Comparison of ENCODE assay signal across 10 cellular contexts in the genomic region with DNA sequence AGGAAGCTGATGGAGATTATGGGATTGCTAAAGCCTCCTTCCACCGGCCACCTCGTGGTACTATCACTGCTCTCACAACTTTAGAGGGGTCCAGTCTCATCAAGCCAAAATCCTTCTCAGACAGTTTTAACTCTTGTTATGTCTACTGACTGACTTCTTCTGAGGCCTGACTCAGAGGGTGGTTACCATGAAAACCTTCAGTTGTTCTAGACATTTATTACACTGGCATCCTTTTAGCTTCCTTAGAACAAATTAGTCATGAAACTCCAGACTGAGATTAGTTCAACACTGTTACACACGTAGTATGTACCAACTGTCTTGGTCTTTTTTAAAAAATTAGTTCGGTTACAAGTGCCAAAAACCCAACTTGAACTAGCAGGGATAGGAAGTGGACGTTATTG. TPM values are rescaled to one million over a fixed set of nuclear protein-coding genes. Genes with fewer than 3 reads are reported as not detected.
DNase-seq lines count a peak whose midpoint lies in the region; ATAC-seq and TF ChIP-seq lines count a peak whose summit lies in the region.
"Had no signal": no experiment of that assay in that cellular context is flagged by ENCODE, and none has a peak within 500 bp of the region (broad histone marks: within the 10 kb centered on the region; RNA-seq: fewer than 3 reads in every experiment).

No MANE protein-coding gene starts in this region.

- H2AFZ ChIP-seq in MM.1S (ENCODE audit: low read length) (0 out of 2 replicates have a peak overlapping the region, but pooled peaks have one; percentile 25), mammary epithelial cell (ENCODE audit: low read depth, low read length) (peak overlapping the region; percentile 76)

- DNase-seq in AG04450 (ENCODE audit: low read depth, low spot score) (no peak), MM.1S (no peak), mammary epithelial cell (peak; percentile 88), mesenteric fat pad (ENCODE audit: low spot score) (no peak), A673 (ENCODE audit: low spot score) (no peak), SKM-1 treated with dmso at 0.1 percent for 144 hours (lab: John Stamatoyannopoulos, UW; ENCODE audit: unreplicated experiment) (no peak)
- DNase-seq in naive thymus-derived CD4-positive, alpha-beta T cell = no peak
- DNase-seq: NCI-H146 had no signal

- H3K9ac ChIP-seq in MM.1S (ENCODE audit: low read length) (no peak overlapping the region), mammary epithelial cell (ENCODE audit: insufficient read depth, low read length) (peak overlapping the region; percentile 60)

- H3K36me3 ChIP-seq in MM.1S (replicated peaks; ENCODE audit: insufficient read depth, low read length) (no peaks in the 10 kb centered on the region), mammary epithelial cell (ENCODE audit: insufficient read depth, low read length) (no peaks in the 10 kb centered on the region), A673 (ENCODE audit: insufficient read depth, low read length, poor library complexity, severe bottlenecking) (no peaks in the 10 kb centered on the region)
- no peaks in the 10 kb centered on the region for H3K36me3 ChIP-seq in naive thymus-derived CD4-positive, alpha-beta T cell (ENCODE audit: control insufficient read depth in 2 of 3, insufficient read depth in 3 of 3, low read length in 3 of 3)
- H3K36me3 ChIP-seq: HAP-1 had no signal

- H3K4me2 ChIP-seq in MM.1S (ENCODE audit: low read depth, low read length) = peak overlapping the region; percentile 25; the same call in 1 of the 2 replicates
- peak overlapping the region; percentile 52 for H3K4me2 ChIP-seq in mammary epithelial cell (ENCODE audit: insufficient read depth, low read depth, low read length)

- peaks cover 9% of the 10 kb centered on the region for H3F3A ChIP-seq in MM.1S (ENCODE audit: insufficient read depth, low read length)

- peak; percentile 18 for ATAC-seq in naive thymus-derived CD4-positive, alpha-beta T cell
- ATAC-seq in GM18867 (IDR thresholded peaks at IDR 0.05; ENCODE audit: unreplicated experiment) = no peak

- H3K27me3 ChIP-seq in AG04450 (ENCODE audit: control insufficient read depth, insufficient read depth, low read length) (no peaks in the 10 kb centered on the region), MM.1S (replicated peaks; ENCODE audit: insufficient read depth, low read length) (no peaks in the 10 kb centered on the region), mammary epithelial cell (ENCODE audit: insufficient read depth, low read length) (no peaks in the 10 kb centered on the region), A673 (replicated peaks; ENCODE audit: insufficient read depth, low read depth, low read length, poor library complexity) (no peaks in the 10 kb centered on the region)
- no peaks in the 10 kb centered on the region for H3K27me3 ChIP-seq in naive thymus-derived CD4-positive, alpha-beta T cell (ENCODE audit: control insufficient read depth in 2 of 2, insufficient read depth in 2 of 2, low read length in 2 of 2)

- CTCF ChIA-PET in AG04450 (lab: Charles Lee) (interaction anchor here (0.8 to 1.8 kb wide), 5 partner anchors 11 to 53 kb away, joined by 3 to 10 read pairs (median 5); no protein-coding TSS in a partner anchor), mammary epithelial cell (lab: Charles Lee; ENCODE audit: low non-redundant PET) (interaction anchor here (0.7 kb wide), 1 partner anchor 18 kb away, joined by 8 read pairs; no protein-coding TSS in a partner anchor), A673 (lab: Charles Lee) (interaction anchor here (0.6 kb wide), 1 partner anchor 168 kb away, joined by 4 read pairs; no protein-coding TSS in a partner anchor)
- CTCF ChIA-PET in naive thymus-derived CD4-positive, alpha-beta T cell (lab: Charles Lee) = interaction anchor here (1.0 kb wide), 1 partner anchor 37 kb away, joined by 4 read pairs; no protein-coding TSS in a partner anchor

- H3K4me1 Mint-ChIP-seq in naive thymus-derived CD4-positive, alpha-beta T cell = peaks cover 0 to 29% (median 7%) of the 10 kb centered on the region in 7 donors

- in situ Hi-C loops in mammary epithelial cell (cut with MboI; ENCODE audit: low sequenced_read_pairs in 2 of 2) = no loop called here

- dilution Hi-C loops in mammary epithelial cell (cut with HindIII; ENCODE audit: low sequenced_read_pairs) = loop anchor here (5.0 kb wide), 1 partner anchor 43 kb away; no protein-coding TSS in a partner anchor

- POLR2A ChIA-PET in AG04450 (lab: Yijun Ruan, JAX) (interaction anchor here (0.6 to 1.2 kb wide), 2 partner anchors 18 to 90 kb away, joined by 4 to 7 read pairs; no protein-coding TSS in a partner anchor), A673 (lab: Charles Lee; ENCODE audit: low non-redundant PET) (no interaction called here)
- POLR2A ChIA-PET in naive thymus-derived CD4-positive, alpha-beta T cell (lab: Charles Lee) = interaction anchor here (1.2 kb wide), 1 partner anchor 18 kb away, joined by 4 read pairs; no protein-coding TSS in a partner anchor

- H3K9me3 ChIP-seq in AG04450 (ENCODE audit: control insufficient read depth, insufficient read depth, low read length) (no peaks in the 10 kb centered on the region), MM.1S (replicated peaks; ENCODE audit: insufficient read depth, low read length) (no peaks in the 10 kb centered on the region), mammary epithelial cell (replicated peaks; ENCODE audit: insufficient read depth, low read length) (no peaks in the 10 kb centered on the region), A673 (ENCODE audit: low read depth, low read length, poor library complexity, severe bottlenecking) (no peaks in the 10 kb centered on the region)
- H3K9me3 ChIP-seq in naive thymus-derived CD4-positive, alpha-beta T cell (ENCODE audit: control insufficient read depth in 2 of 3, low read length in 3 of 3) = no peaks in the 10 kb centered on the region
- H3K9me3 ChIP-seq: HAP-1 had no signal

- no peaks in the 10 kb centered on the region for H4K20me1 ChIP-seq in MM.1S (ENCODE audit: insufficient read depth, low read length)
- H4K20me1 ChIP-seq in mammary epithelial cell (ENCODE audit: insufficient read depth, low read length) = no peaks in the 10 kb centered on the region

- BruUV-seq in mammary epithelial cell (replicated peaks; lab: Mats Ljungman, UMichigan) = no TSS peak
- BruUV-seq in A673 (replicated peaks; lab: Mats Ljungman, UMichigan) = no TSS peak

- intact Hi-C loops in mammary epithelial cell (cut with micrococcal nuclease) = loop anchor here (5.0 kb wide), 1 partner anchor 128 kb away; the partner anchor contains the start of genes NKAPD1 and PIH1D2
- intact Hi-C loops in naive thymus-derived CD4-positive, alpha-beta T cell (cut with micrococcal nuclease) = no loop called here
- intact Hi-C loops in A673 (cut with micrococcal nuclease; ENCODE audit: unreplicated experiment) = no loop called here

- no peak for TF ChIP-seq CTCF in AG04450 (IDR thresholded peaks at IDR 0.05; ENCODE audit: low read depth, low read length)
- TF ChIP-seq CTCF in MM.1S (IDR thresholded peaks at IDR 0.05; ENCODE audit: low read length) = no peak
- TF ChIP-seq CTCF in mammary epithelial cell (conservative IDR thresholded peaks at IDR 0.05 in 1 of 2, IDR thresholded peaks at IDR 0.05 in 1 of 2; ENCODE audit: extremely low read depth in 1 of 2, insufficient read depth in 1 of 2, low read depth in 1 of 2, low read length in 2 of 2) = no peak
- TF ChIP-seq CTCF in A673 (conservative IDR thresholded peaks at IDR 0.05; ENCODE audit: low read depth, low read length) = no peak

- H3K4me3 ChIP-seq in AG04450 (ENCODE audit: low read depth, low read length) (no peak overlapping the region), MM.1S (ENCODE audit: low read length) (no peak overlapping the region), mammary epithelial cell (replicated peaks in 1 of 3; ENCODE audit: insufficient read depth in 1 of 3, low read depth in 2 of 3, low read length in 3 of 3) (no peak overlapping the region), A673 (ENCODE audit: low read depth, low read length, poor library complexity, severe bottlenecking) (no peak overlapping the region)
- H3K4me3 ChIP-seq in naive thymus-derived CD4-positive, alpha-beta T cell (ENCODE audit: low read length) = no peak overlapping the region
- H3K4me3 ChIP-seq: HAP-1 had no signal

- no peaks in the 10 kb centered on the region for H3K9me3 Mint-ChIP-seq in naive thymus-derived CD4-positive, alpha-beta T cell

- no peaks in the 10 kb centered on the region for H3K9me2 ChIP-seq in MM.1S (replicated peaks; ENCODE audit: insufficient read depth, low read length)

- 0 out of 2 replicates have a peak, but pooled peaks cover 4% of the 10 kb centered on the region for H3K79me2 ChIP-seq in MM.1S (ENCODE audit: low read length)
- H3K79me2 ChIP-seq in mammary epithelial cell (ENCODE audit: insufficient read depth, low read length) = no peaks in the 10 kb centered on the region

- H3K27ac ChIP-seq in AG04450 (ENCODE audit: low read depth, low read length) (peak overlapping the region; percentile 41), MM.1S (ENCODE audit: low read length) (no peak overlapping the region), mammary epithelial cell (ENCODE audit: insufficient read depth, low read depth, low read length) (peak overlapping the region; percentile 95), A673 (ENCODE audit: low read depth, low read length, poor library complexity, severe bottlenecking) (no peak overlapping the region)
- no peak overlapping the region for H3K27ac ChIP-seq in naive thymus-derived CD4-positive, alpha-beta T cell (ENCODE audit: low read depth, low read length)

- no peaks in the 10 kb centered on the region for H3K27me3 Mint-ChIP-seq in naive thymus-derived CD4-positive, alpha-beta T cell

- peaks cover 0 to 5% (median 0%) of the 10 kb centered on the region in 5 donors for H3K36me3 Mint-ChIP-seq in naive thymus-derived CD4-positive, alpha-beta T cell

- H3K4me1 ChIP-seq in MM.1S (ENCODE audit: low read length) = peaks cover 28% of the 10 kb centered on the region
- H3K4me1 ChIP-seq in mammary epithelial cell (ENCODE audit: insufficient read depth, low read length) = peaks cover 31% of the 10 kb centered on the region
- H3K4me1 ChIP-seq in naive thymus-derived CD4-positive, alpha-beta T cell (ENCODE audit: control insufficient read depth in 2 of 2, insufficient read depth in 2 of 2, low read length in 2 of 2) = peaks cover 0 to under 1% of the 10 kb centered on the region in 2 donors
- H3K4me1 ChIP-seq in A673 (ENCODE audit: insufficient read depth, low read length, poor library complexity, severe bottlenecking) = peaks cover 8% of the 10 kb centered on the region
- H3K4me1 ChIP-seq: HAP-1 had no signal

- WGBS in mammary epithelial cell (ENCODE audit: low coverage, missing lambda C conversion rate) = 43% methylated on average over 5 of the region's 5 CpGs

- H3K4me3 Mint-ChIP-seq in naive thymus-derived CD4-positive, alpha-beta T cell = peak overlapping the region in 2 of 10 donors; percentile 31 to 51

- peak overlapping the region in 5 of 9 donors; percentile 68 to 86 (median 76) for H3K27ac Mint-ChIP-seq in naive thymus-derived CD4-positive, alpha-beta T cell

RNA-seq across cellular contexts. Expression of gene DIXDC1, which starts 7.5 kb away (rescaled TPM):
- polyA plus RNA-seq in AG04450 (2011; rRNA removed) (10.5 and 11.5 TPM in 2 replicates), mammary epithelial cell (6.2 TPM)
- polyA minus RNA-seq in AG04450 (2011; rRNA and poly(A)+ RNA removed) = 15.9 and 18.9 TPM in 2 replicates
- total RNA-seq in mammary epithelial cell (10 to 100 TPM in 1 of 2 donors, 1 to 10 TPM in 1; 5.1 to 23.7 TPM), mesenteric fat pad (48.8 TPM), A673 (2021) (22.4 and 24.6 TPM in 2 replicates)
- polyA minus RNA-seq in mammary epithelial cell = 15.9 TPM
- 10 to 100 TPM in 1 of 5 experiments, 1 to 10 TPM in 2, under 1 TPM in 2; 0.50 to 10.4 (median 1.3) TPM for total RNA-seq in naive thymus-derived CD4-positive, alpha-beta T cell
- 1 to 10 TPM in 1 of 2 donors, under 1 TPM in 1; 0.76 to 2.0 TPM for polyA plus RNA-seq in naive thymus-derived CD4-positive, alpha-beta T cell

RNA-seq across cellular contexts. Expression of gene C11orf52, which starts 25.9 kb away (rescaled TPM):
- polyA plus RNA-seq in AG04450 (2011; rRNA removed) = 0.38 and 0.61 TPM in 2 replicates
- 0.32 and 0.35 TPM in 2 replicates for polyA minus RNA-seq in AG04450 (2011; rRNA and poly(A)+ RNA removed)
- total RNA-seq in mammary epithelial cell = 1 to 10 TPM in 1 of 2 donors, under 1 TPM in 1; 0.67 to 1.6 TPM
- polyA plus RNA-seq in mammary epithelial cell = 1.5 TPM
- not detected for polyA minus RNA-seq in mammary epithelial cell
- total RNA-seq in naive thymus-derived CD4-positive, alpha-beta T cell = not detected
- polyA plus RNA-seq in naive thymus-derived CD4-positive, alpha-beta T cell = under 1 TPM in 1 of 2 donors, not detected in 1; 0.26 TPM
- 3.1 TPM for total RNA-seq in mesenteric fat pad
- total RNA-seq in A673 (2021) = 1.4 and 1.5 TPM in 2 replicates

RNA-seq across cellular contexts. Expression of gene HSPB2, which starts 32.1 kb away (rescaled TPM):
- polyA plus RNA-seq in AG04450 (2011; rRNA removed) = 0.41 and 0.79 TPM in 2 replicates
- not detected in 2 replicates for polyA minus RNA-seq in AG04450 (2011; rRNA and poly(A)+ RNA removed)
- 1 to 10 TPM in 1 of 2 donors, under 1 TPM in 1; 0.38 to 1.3 TPM for total RNA-seq in mammary epithelial cell
- polyA plus RNA-seq in mammary epithelial cell = 0.16 TPM
- not detected for polyA minus RNA-seq in mammary epithelial cell
- not detected for total RNA-seq in naive thymus-derived CD4-positive, alpha-beta T cell
- polyA plus RNA-seq in naive thymus-derived CD4-positive, alpha-beta T cell = not detected
- total RNA-seq in mesenteric fat pad = 17.1 TPM
- not detected in 2 replicates for total RNA-seq in A673 (2021)

RNA-seq across cellular contexts. Expression of gene CRYAB, which starts 33.1 kb away (rescaled TPM):
- polyA plus RNA-seq in AG04450 (2011; rRNA removed) (6.1 and 6.3 TPM in 2 replicates), mammary epithelial cell (8.1 TPM)
- 3.0 and 3.7 TPM in 2 replicates for polyA minus RNA-seq in AG04450 (2011; rRNA and poly(A)+ RNA removed)
- total RNA-seq in mammary epithelial cell (100 to 1,000 TPM in 1 of 2 donors, 10 to 100 TPM in 1; 12.7 to 110 TPM), mesenteric fat pad (2,279 TPM), A673 (2021) (0.87 and 1.6 TPM in 2 replicates)
- 29.4 TPM for polyA minus RNA-seq in mammary epithelial cell
- total RNA-seq in naive thymus-derived CD4-positive, alpha-beta T cell = not detected
- not detected for polyA plus RNA-seq in naive thymus-derived CD4-positive, alpha-beta T cell

Comparison
In these comparisons a context has a peak if more than half of its experiments do, and no peak if none do; other contexts are left out.
1. H3K27ac ChIP-seq: peak in AG04450 (single experiment) and mammary epithelial cell (single experiment); none in MM.1S (single experiment), naive thymus-derived CD4-positive, alpha-beta T cell (single experiment) and A673 (single experiment).